20 cellular contexts compared by ENCODE assay signal in genomic region chr16:85600905-85601639, GRCh38. TPM values are rescaled to one million over a fixed set of nuclear protein-coding genes. Genes with fewer than 3 reads are reported as not detected.
A peak's percentile ranks its signal among the peaks of the same experiment; 100 is the strongest.
DNase-seq lines count a peak whose midpoint lies in the region; ATAC-seq and TF ChIP-seq lines count a peak whose summit lies in the region.
"Had no signal": no experiment of that assay in that cellular context is flagged by ENCODE, and none has a peak within 500 bp of the region (broad histone marks: within the 10 kb centered on the region; RNA-seq: fewer than 3 reads in every experiment).

No MANE protein-coding gene starts in this region.

- H3K4me1 ChIP-seq in CD4-positive, CD25-positive, alpha-beta regulatory T cell (ENCODE audit: control insufficient read depth, insufficient read depth, low read length, poor library complexity, severe bottlenecking) = no peaks in the 10 kb centered on the region
- H3K4me1 ChIP-seq in HUES48 (ENCODE audit: control insufficient read depth, insufficient read depth, low read length) (peaks cover 53% of the 10 kb centered on the region), hepatocyte (ENCODE audit: insufficient read depth) (peaks cover 39% of the 10 kb centered on the region), smooth muscle cell (ENCODE audit: low read depth) (peaks cover 38% of the 10 kb centered on the region), BE2C (peaks cover 47% of the 10 kb centered on the region), GM23248 (ENCODE audit: insufficient read depth) (no peaks in the 10 kb centered on the region)

- peak overlapping the region; percentile 32 for H3K4me2 ChIP-seq in hepatocyte
- peak overlapping the region; percentile 9 for H3K4me2 ChIP-seq in smooth muscle cell
- no peak overlapping the region for H3K4me2 ChIP-seq in GM23248 (ENCODE audit: unreplicated experiment)

- H3K4me3 Mint-ChIP-seq in CD4-positive, CD25-positive, alpha-beta regulatory T cell = no peak overlapping the region
- H3K4me3 Mint-ChIP-seq in activated T-helper 2 cell treated with anti-CD3 and anti-CD28 coated beads, Interferon-gamma antibody, Interleukin-2, Interleukin-4, amounts not matched to agents 10 μg/mL and 5 μg/mL and 100 μg/mL, durations not matched to agents 14 hours and 24 hours and 36 hours (ENCODE audit: low read depth) = no peak overlapping the region
- H3K4me3 Mint-ChIP-seq: B cell; T-helper 1 cell treated with Interleukin-12 subunit alpha and Interleukin-12 subunit beta and Interleukin-4 antibody, amounts not matched to agents 30 μg/mL and 1 μg/mL, for 36 hours had no signal

- H3K4me3 ChIP-seq in CD4-positive, CD25-positive, alpha-beta regulatory T cell (ENCODE audit: low read depth, low read length) = no peak overlapping the region
- no peak overlapping the region for H3K4me3 ChIP-seq in HUES48 (ENCODE audit: low read depth, low read length)
- H3K4me3 ChIP-seq in hepatocyte = no peak overlapping the region
- H3K4me3 ChIP-seq in smooth muscle cell = no peak overlapping the region
- no peak overlapping the region for H3K4me3 ChIP-seq in BE2C (ENCODE audit: low read depth, low read length)
- H3K4me3 ChIP-seq in GM23248 = no peak overlapping the region
- H3K4me3 ChIP-seq: stomach had no signal

- H3K27ac ChIP-seq in CD4-positive, CD25-positive, alpha-beta regulatory T cell (ENCODE audit: insufficient read depth, low read length, poor library complexity, severe bottlenecking) = no peak overlapping the region
- peak overlapping the region; percentile 18 for H3K27ac ChIP-seq in HUES48 (ENCODE audit: low read depth, low read length)
- H3K27ac ChIP-seq in hepatocyte = peak overlapping the region; percentile 20
- H3K27ac ChIP-seq in smooth muscle cell (ENCODE audit: low read depth) = peak overlapping the region; percentile 42
- H3K27ac ChIP-seq in GM23248 = no peak overlapping the region

- peaks cover 78% of the 10 kb centered on the region for H3K79me2 ChIP-seq in hepatocyte
- H3K79me2 ChIP-seq in smooth muscle cell (ENCODE audit: low read depth) = peaks cover 45% of the 10 kb centered on the region
- peaks cover 95% of the 10 kb centered on the region for H3K79me2 ChIP-seq in GM23248 (ENCODE audit: insufficient read depth)

- DNase-seq in CD4-positive, CD25-positive, alpha-beta regulatory T cell = no peak
- DNase-seq in hepatocyte (ENCODE audit: low spot score) (no peak), smooth muscle cell (lab: John Stamatoyannopoulos, UW; ENCODE audit: unreplicated experiment) (no peak), BE2C (no peak), GM23248 (no peak)
- no peak for DNase-seq in activated T-helper 2 cell treated with anti-CD3 and anti-CD28 coated beads, Interferon-gamma antibody, Interleukin-2, Interleukin-4, amounts not matched to agents 10 μg/mL and 5 μg/mL and 100 μg/mL, durations not matched to agents 14 hours and 24 hours and 36 hours (ENCODE audit: low spot score)
- DNase-seq: activated CD4-positive, alpha-beta T cell treated with anti-CD3 and anti-CD28 coated beads for 1 hour; activated gamma-delta T cell; foreskin melanocyte; KG1; left colon; NCI-H1092; NCI-H2171 treated with DMSO at 0.1 percent for 48 hours; NK-92 treated with Interleukin-12 subunit alpha and Interleukin-12 subunit beta, amount 100 ng/mL, for 24 hours; posterior cingulate gyrus; stimulated activated CD4-positive, alpha-beta T cell treated with anti-CD3 and anti-CD28 coated beads, Interleukin-12 subunit alpha, Interleukin-12 subunit beta, amount 100 ng/mL, for 4 hours had no signal

- 71% methylated on average over 16 of the region's 19 CpGs for WGBS in hepatocyte (ENCODE audit: low lambda C conversion rate, missing lambda C conversion rate)
- WGBS in smooth muscle cell (ENCODE audit: low lambda C conversion rate) = 70% methylated on average over 17 of the region's 19 CpGs
- WGBS in GM23248 (ENCODE audit: low coverage in 1 of 2, low lambda C conversion rate in 2 of 2, missing lambda C conversion rate in 2 of 2), 2 experiments = 77% methylated on average over 18 to 19 of the region's 19 CpGs

- H4K20me1 ChIP-seq in hepatocyte (ENCODE audit: insufficient read depth, poor library complexity, severe bottlenecking) = peaks cover 60% of the 10 kb centered on the region
- H4K20me1 ChIP-seq in smooth muscle cell (ENCODE audit: low read depth) = peaks cover 95% of the 10 kb centered on the region
- peaks cover 15% of the 10 kb centered on the region; the same call in 1 of the 2 replicates for H4K20me1 ChIP-seq in GM23248 (ENCODE audit: insufficient read depth)

- H3K9me3 Mint-ChIP-seq in CD4-positive, CD25-positive, alpha-beta regulatory T cell = no peaks in the 10 kb centered on the region
- no peaks in the 10 kb centered on the region for H3K9me3 Mint-ChIP-seq in activated T-helper 2 cell treated with anti-CD3 and anti-CD28 coated beads, Interferon-gamma antibody, Interleukin-2, Interleukin-4, amounts not matched to agents 10 μg/mL and 5 μg/mL and 100 μg/mL, durations not matched to agents 14 hours and 24 hours and 36 hours
- H3K9me3 Mint-ChIP-seq: T-helper 1 cell treated with Interleukin-12 subunit alpha and Interleukin-12 subunit beta and Interleukin-4 antibody, amounts not matched to agents 30 μg/mL and 1 μg/mL, for 36 hours had no signal

- H3K36me3 ChIP-seq in CD4-positive, CD25-positive, alpha-beta regulatory T cell (ENCODE audit: control insufficient read depth, insufficient read depth, low read length) = no peaks in the 10 kb centered on the region
- H3K36me3 ChIP-seq in HUES48 (ENCODE audit: control insufficient read depth, insufficient read depth, low read length) (no peaks in the 10 kb centered on the region), hepatocyte (replicated peaks; ENCODE audit: insufficient read depth, low read depth) (no peaks in the 10 kb centered on the region), smooth muscle cell (ENCODE audit: low read depth) (no peaks in the 10 kb centered on the region), BE2C (peaks cover 13% of the 10 kb centered on the region), GM23248 (ENCODE audit: low read depth) (no peaks in the 10 kb centered on the region)

- no peak for ATAC-seq in CD4-positive, CD25-positive, alpha-beta regulatory T cell (ENCODE audit: low read depth in 2 of 2)
- ATAC-seq: left colon had no signal

- peaks cover 10% of the 10 kb centered on the region for H3F3A ChIP-seq in smooth muscle cell (ENCODE audit: low read depth)
- H3F3A ChIP-seq in GM23248 (ENCODE audit: insufficient read depth) = no peaks in the 10 kb centered on the region

- peaks cover 0 to 4% (median 1%) of the 10 kb centered on the region in 4 donors for H3K4me1 Mint-ChIP-seq in CD4-positive, CD25-positive, alpha-beta regulatory T cell
- peaks cover under 1% of the 10 kb centered on the region for H3K4me1 Mint-ChIP-seq in activated T-helper 2 cell treated with anti-CD3 and anti-CD28 coated beads, Interferon-gamma antibody, Interleukin-2, Interleukin-4, amounts not matched to agents 10 μg/mL and 5 μg/mL and 100 μg/mL, durations not matched to agents 14 hours and 24 hours and 36 hours (ENCODE audit: low read depth)

- H3K27me3 Mint-ChIP-seq in CD4-positive, CD25-positive, alpha-beta regulatory T cell = no peaks in the 10 kb centered on the region
- no peaks in the 10 kb centered on the region for H3K27me3 Mint-ChIP-seq in activated T-helper 2 cell treated with anti-CD3 and anti-CD28 coated beads, Interferon-gamma antibody, Interleukin-2, Interleukin-4, amounts not matched to agents 10 μg/mL and 5 μg/mL and 100 μg/mL, durations not matched to agents 14 hours and 24 hours and 36 hours (ENCODE audit: low read depth)
- H3K27me3 Mint-ChIP-seq: B cell had no signal

- H3K27me3 ChIP-seq in CD4-positive, CD25-positive, alpha-beta regulatory T cell (ENCODE audit: control insufficient read depth, insufficient read depth, low read length) = no peaks in the 10 kb centered on the region
- H3K27me3 ChIP-seq in HUES48 (ENCODE audit: control insufficient read depth, insufficient read depth, low read length) (no peaks in the 10 kb centered on the region), hepatocyte (no peaks in the 10 kb centered on the region), smooth muscle cell (ENCODE audit: low read depth) (no peaks in the 10 kb centered on the region), BE2C (no peaks in the 10 kb centered on the region), GM23248 (replicated peaks; ENCODE audit: insufficient read depth) (no peaks in the 10 kb centered on the region)
- H3K27me3 ChIP-seq: stomach had no signal

- TF ChIP-seq CTCF in hepatocyte (IDR thresholded peaks at IDR 0.05; ENCODE audit: poor library complexity) = no peak
- TF ChIP-seq CTCF in smooth muscle cell (IDR thresholded peaks at IDR 0.05; ENCODE audit: borderline replicate concordance, insufficient read depth, poor library complexity, severe bottlenecking) = no peak
- no peak for TF ChIP-seq CTCF in BE2C (IDR thresholded peaks at IDR 0.05; ENCODE audit: low read depth, low read length)

- H2AFZ ChIP-seq in hepatocyte = no peak overlapping the region
- H2AFZ ChIP-seq in smooth muscle cell (ENCODE audit: low read depth) = no peak overlapping the region
- no peak overlapping the region for H2AFZ ChIP-seq in GM23248

- in situ Hi-C loops in GM23248 (cut with MboI) = no loop called here

- H3K27ac Mint-ChIP-seq in CD4-positive, CD25-positive, alpha-beta regulatory T cell = peak overlapping the region in 2 of 3 donors; percentile 43 to 52
- H3K27ac Mint-ChIP-seq in activated T-helper 2 cell treated with anti-CD3 and anti-CD28 coated beads, Interferon-gamma antibody, Interleukin-2, Interleukin-4, amounts not matched to agents 10 μg/mL and 5 μg/mL and 100 μg/mL, durations not matched to agents 14 hours and 24 hours and 36 hours = no peak overlapping the region
- H3K27ac Mint-ChIP-seq: T-helper 1 cell treated with Interleukin-12 subunit alpha and Interleukin-12 subunit beta and Interleukin-4 antibody, amounts not matched to agents 30 μg/mL and 1 μg/mL, for 36 hours had no signal

- H3K9ac ChIP-seq in HUES48 (ENCODE audit: low read depth, low read length) (no peak overlapping the region), smooth muscle cell (ENCODE audit: low read depth) (no peak overlapping the region), GM23248 (no peak overlapping the region)

- intact Hi-C loops in activated T-helper 2 cell treated with anti-CD3 and anti-CD28 coated beads, Interferon-gamma antibody, Interleukin-2, Interleukin-4, amounts not matched to agents 10 μg/mL and 5 μg/mL and 100 μg/mL, durations not matched to agents 14 hours and 24 hours and 36 hours (cut with micrococcal nuclease) = no loop called here

- H3K36me3 Mint-ChIP-seq in CD4-positive, CD25-positive, alpha-beta regulatory T cell = peaks cover 6% of the 10 kb centered on the region
- peaks cover under 1% of the 10 kb centered on the region for H3K36me3 Mint-ChIP-seq in activated T-helper 2 cell treated with anti-CD3 and anti-CD28 coated beads, Interferon-gamma antibody, Interleukin-2, Interleukin-4, amounts not matched to agents 10 μg/mL and 5 μg/mL and 100 μg/mL, durations not matched to agents 14 hours and 24 hours and 36 hours (ENCODE audit: low read depth)

- H3K9me3 ChIP-seq in CD4-positive, CD25-positive, alpha-beta regulatory T cell (ENCODE audit: control insufficient read depth in 2 of 2, low read length in 2 of 2) = no peaks in the 10 kb centered on the region
- H3K9me3 ChIP-seq in HUES48 (ENCODE audit: control insufficient read depth, insufficient read depth, low read length) (no peaks in the 10 kb centered on the region), hepatocyte (ENCODE audit: low read depth) (no peaks in the 10 kb centered on the region), smooth muscle cell (replicated peaks; ENCODE audit: low read depth) (no peaks in the 10 kb centered on the region), BE2C (no peaks in the 10 kb centered on the region), GM23248 (ENCODE audit: low read depth) (no peaks in the 10 kb centered on the region)
- H3K9me3 ChIP-seq: stomach had no signal

- H3K9me2 ChIP-seq in hepatocyte (replicated peaks; ENCODE audit: insufficient read depth) = no peaks in the 10 kb centered on the region
- H3K9me2 ChIP-seq in GM23248 (ENCODE audit: insufficient read depth) = no peaks in the 10 kb centered on the region

RNA-seq across cellular contexts. Expression of gene GSE1, which starts 12.1 kb away (rescaled TPM):
- total RNA-seq in CD4-positive, CD25-positive, alpha-beta regulatory T cell = 17.1 TPM
- under 1 TPM; 0.38 to 0.80 (median 0.48) TPM for polyA plus RNA-seq in CD4-positive, CD25-positive, alpha-beta regulatory T cell
- total RNA-seq in hepatocyte (32.8 and 43.5 TPM in 2 replicates), smooth muscle cell (21.4 and 27.7 TPM in 2 replicates)
- polyA plus RNA-seq in hepatocyte (27.9 and 33.1 TPM in 2 replicates), smooth muscle cell (13.6 and 17.1 TPM in 2 replicates), GM23248 (2016; fragmentation: Nextera tagmentation; extraction: Ambion mirVana) (10.6 and 11.6 TPM in 2 replicates)
- polyA plus RNA-seq in BE2C (2012; ENCODE audit: insufficient read depth, insufficient read length, low read depth) = 134 TPM
- total RNA-seq in GM23248 (2014; rRNA removed; shearing (Covaris generic)) = 35.1 and 46.3 TPM in 2 replicates
- 37.2 and 39.4 TPM in 2 replicates for total RNA-seq in activated T-helper 2 cell treated with anti-CD3 and anti-CD28 coated beads, Interferon-gamma antibody, Interleukin-2, Interleukin-4, amounts not matched to agents 10 μg/mL and 5 μg/mL and 100 μg/mL, durations not matched to agents 14 hours and 24 hours and 36 hours

Comparison
In these comparisons a context has a peak if more than half of its experiments do, and no peak if none do; other contexts are left out.
1. H3K27ac ChIP-seq: peak in HUES48 (single experiment), hepatocyte (single experiment) and smooth muscle cell (single experiment); none in CD4-positive, CD25-positive, alpha-beta regulatory T cell (single experiment) and GM23248 (single experiment).